1 cellular context compared by ENCODE assay signal in genomic region chr13:110318920-110319319, GRCh38.
TF ChIP-seq lines count a peak whose summit lies in the region.

No MANE protein-coding gene starts in this region.

TF ChIP-seq in GM23338, 12 proteins besides CTCF, POLR2A, EP300 and RAD21 (continued from another document):
- TF ChIP-seq REST (IDR thresholded peaks at IDR 0.05; ENCODE audit: unreplicated experiment): no peak
- TF ChIP-seq EZH2 (IDR thresholded peaks at IDR 0.05; ENCODE audit: low read depth, unreplicated experiment): no peak
- TF ChIP-seq STAT1 (IDR thresholded peaks at IDR 0.05; ENCODE audit: unreplicated experiment): no peak
- no peak for TF ChIP-seq ETS1 (IDR thresholded peaks at IDR 0.05)
- TF ChIP-seq CREB1 (CRISPR knock-in tag; IDR thresholded peaks at IDR 0.05; ENCODE audit: low read depth): no peak
- TF ChIP-seq POLR2AphosphoS5 (IDR thresholded peaks at IDR 0.05; ENCODE audit: low read depth): no peak
- TF ChIP-seq JUNB (IDR thresholded peaks at IDR 0.05; ENCODE audit: unreplicated experiment): no peak
- no peak for TF ChIP-seq ZNF462 (CRISPR knock-in tag; IDR thresholded peaks at IDR 0.05)
- TF ChIP-seq NANOG (IDR thresholded peaks at IDR 0.05; ENCODE audit: borderline replicate concordance): no peak
TF ChIP-seq in GM23338: peak in this region for 0.
